In the genomic region with DNA sequence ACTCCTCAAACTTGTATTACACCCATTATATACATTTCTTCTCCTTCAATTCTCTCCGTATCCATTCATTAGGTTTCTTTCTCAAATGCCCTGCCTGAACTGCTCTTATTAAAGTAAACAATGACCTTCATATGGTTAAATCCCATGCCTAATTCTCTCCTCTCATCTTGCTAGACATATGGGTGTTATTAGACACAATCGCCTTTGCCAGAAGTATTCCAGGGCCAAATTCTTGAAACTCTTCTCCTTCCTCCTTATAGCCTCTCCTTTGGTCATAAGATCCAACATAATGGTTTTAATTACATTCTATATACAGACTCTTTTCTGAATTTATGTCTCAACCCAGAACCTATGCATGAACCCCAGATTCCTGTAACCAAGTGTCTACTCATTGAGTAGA, we compare ENCODE assay signal across 25 cellular contexts. TPM values are rescaled to one million over a fixed set of nuclear protein-coding genes. Genes with fewer than 3 reads are reported as not detected.
"Had no signal": no experiment of that assay in that cellular context is flagged by ENCODE, and none has a peak within 500 bp of the region (broad histone marks: within the 10 kb centered on the region; RNA-seq: fewer than 3 reads in every experiment).

No MANE protein-coding gene starts in this region.

- ATAC-seq: esophagus mucosa had no signal

- H3K36me3 ChIP-seq: ascending aorta, tibial artery, uterus had no signal

- H3K27ac ChIP-seq: ascending aorta, tibial artery, uterus, VCaP had no signal

- H3K4me3 ChIP-seq: ascending aorta, lung, tibial artery, uterus had no signal

- H3K9me3 ChIP-seq: ascending aorta, tibial artery, uterus had no signal

- H3K27me3 ChIP-seq: ascending aorta, tibial artery, uterus had no signal

- H3K4me1 ChIP-seq: ascending aorta, tibial artery, uterus had no signal

- DNase-seq: activated CD4-positive, alpha-beta T cell treated with anti-CD3 and anti-CD28 coated beads for 1 hour; activated CD8-positive, alpha-beta memory T cell treated with anti-CD3 and anti-CD28 coated beads for 24 hours; activated CD8-positive, alpha-beta memory T cell treated with anti-CD3 and anti-CD28 coated beads, Interleukin-2, amount 50 U/mL, for 48 hours; activated effector memory CD4-positive, alpha-beta T cell treated with Interleukin-2 at 50 U/mL for 16 hours; activated naive CD4-positive, alpha-beta T cell treated with anti-CD3 and anti-CD28 coated beads, Interleukin-2, amount 50 U/mL, for 16 hours; activated T-cell treated with anti-CD3 and anti-CD28 coated beads, Interleukin-2, amount 50 U/mL, for 48 hours; effector CD4-positive, alpha-beta T cell; hypothalamus; nephron progenitor cell; nucleus accumbens; posterior cingulate gyrus; retina; stimulated activated CD4-positive, alpha-beta T cell treated with anti-CD3 and anti-CD28 coated beads, Interleukin-1b, Interleukin-23, amount 100 ng/mL, for 48 hours; stimulated activated naive CD4-positive, alpha-beta T cell treated with Interleukin-2 at 50 U/mL for 16 hours; substantia nigra; tibial artery; uterus had no signal

RNA-seq across cellular contexts. Expression of gene ANXA10, which starts 4.8 kb away (rescaled TPM):
- total RNA-seq: ascending aorta, cerebellum, esophagus mucosa, frontal cortex, lung, mesothelial cell of epicardium, uterus had no signal
- polyA plus RNA-seq: keratinocyte had no signal
